In genomic region chr2:200584639-200585038, GRCh38 we compare ENCODE assay signal across 25 cellular contexts. TPM values are rescaled to one million over a fixed set of nuclear protein-coding genes. Genes with fewer than 3 reads are reported as not detected.
DNase-seq lines count a peak whose midpoint lies in the region; ATAC-seq, FAIRE-seq and TF ChIP-seq lines count a peak whose summit lies in the region.
"Had no signal": no experiment of that assay in that cellular context is flagged by ENCODE, and none has a peak within 500 bp of the region (broad histone marks: within the 10 kb centered on the region; RNA-seq: fewer than 3 reads in every experiment).

No MANE protein-coding gene starts in this region.

- H3K4me3 Mint-ChIP-seq in endothelial cell (ENCODE audit: unreplicated experiment) = no peak overlapping the region

- H3K27me3 ChIP-seq in ACC112 (ENCODE audit: insufficient read depth, low read length) = no peaks in the 10 kb centered on the region
- H3K27me3 ChIP-seq in DOHH2 (ENCODE audit: control insufficient read depth, low read length) = no peaks in the 10 kb centered on the region
- H3K27me3 ChIP-seq in GM12878 (replicated peaks in 1 of 2; ENCODE audit: control insufficient read depth in 2 of 2, insufficient read depth in 2 of 2, low read length in 1 of 2) = no peaks in the 10 kb centered on the region
- H3K27me3 ChIP-seq in sigmoid colon = no peaks in the 10 kb centered on the region

- CTCF ChIA-PET in GM12878 (lab: Yijun Ruan, JAX) = no interaction called here

- BruUV-seq in GM12878 (replicated peaks; lab: Mats Ljungman, UMichigan) = no TSS peak

- RAD21 ChIA-PET in GM12878 (lab: Charles Lee; ENCODE audit: unreplicated experiment) = no interaction called here

- ATAC-seq in GM12878 (peak; percentile 41), GM21576 (IDR thresholded peaks at IDR 0.05; ENCODE audit: unreplicated experiment) (no peak)
- ATAC-seq: PC-3, SK-N-SH treated with all-trans-retinoic acid at 6 μM for 48 hours had no signal

- no peak overlapping the region for H3K27ac Mint-ChIP-seq in endothelial cell (ENCODE audit: unreplicated experiment)
- H3K27ac Mint-ChIP-seq: HFFc6 had no signal

- H3K4me3 ChIP-seq in ACC112 (ENCODE audit: low read depth, low read length) (peak overlapping the region; percentile 81; the same call in 1 of the 2 replicates), DOHH2 (ENCODE audit: low read length) (peak overlapping the region; percentile 32), GM12878 (no peak overlapping the region), sigmoid colon (no peak overlapping the region)

- peak; percentile 23 for FAIRE-seq in GM12878 (lab: Jason Lieb, UNC)
- no peak for FAIRE-seq in RCC 7860 (lab: Jason Lieb, UNC)
- FAIRE-seq: A204.1, GM12892, H54 had no signal

- no peak overlapping the region for H2AFZ ChIP-seq in ACC112 (ENCODE audit: low read length, unreplicated experiment)
- H2AFZ ChIP-seq in GM12878 (ENCODE audit: control insufficient read depth, low read depth, low read length) = peak overlapping the region; percentile 10; the same call in 1 of the 2 replicates

- no peak overlapping the region for H3K9ac ChIP-seq in GM12878 (ENCODE audit: control insufficient read depth, insufficient read depth, low read length)

- intact Hi-C loops in GM12878 (cut with micrococcal nuclease; ENCODE audit: unreplicated experiment) (no loop called here), sigmoid colon (cut with DNase I) (loop anchor here (10.0 kb wide), 1 partner anchor 120 kb away; no protein-coding TSS in a partner anchor)

- no peaks in the 10 kb centered on the region for H3K36me3 ChIP-seq in ACC112 (ENCODE audit: insufficient read depth, low read length)
- peaks cover 23% of the 10 kb centered on the region for H3K36me3 ChIP-seq in DOHH2 (ENCODE audit: control insufficient read depth, low read length)
- H3K36me3 ChIP-seq in GM12878 (ENCODE audit: control insufficient read depth in 2 of 2, insufficient read depth in 2 of 2, low read length in 1 of 2) = no peaks in the 10 kb centered on the region; a peak in 1 of 4 replicates
- H3K36me3 ChIP-seq in sigmoid colon = no peaks in the 10 kb centered on the region

- H3K9me3 ChIP-seq in DOHH2 (ENCODE audit: control insufficient read depth, insufficient read depth, low read length) = no peaks in the 10 kb centered on the region
- no peaks in the 10 kb centered on the region for H3K9me3 ChIP-seq in GM12878 (replicated peaks; ENCODE audit: control insufficient read depth, insufficient read depth, low read length)
- H3K9me3 ChIP-seq in sigmoid colon = no peaks in the 10 kb centered on the region

- in situ Hi-C loops in GM12878 (cut with MboI) = no loop called here

- TF ChIP-seq POLR2A in GM12878 (IDR thresholded peaks at IDR 0.05; ENCODE audit: low read depth, low read length) = no peak
- no peak for TF ChIP-seq POLR2A in sigmoid colon (IDR thresholded peaks at IDR 0.05)

- DNase-seq in NAMALWA (ENCODE audit: low spot score) = peak; percentile 61
- no peak for DNase-seq in GM12878 (ENCODE audit: low read depth, low spot score)
- no peak for DNase-seq in endothelial cell (ENCODE audit: low spot score)
- no peak for DNase-seq in RCC 7860 (ENCODE audit: low spot score)
- DNase-seq in sigmoid colon = no peak
- DNase-seq: COR-L47, HFFc6, NCI-H1048, NCI-H1436, NCI-H1930, NCI-H226, NCI-H524, NCI-H82, PC-3, SIG-M5 had no signal

- WGBS in GM12878 (ENCODE audit: insufficient coverage, insufficient replicate concordance, low lambda C conversion rate, missing lambda C conversion rate) = 49% methylated on average over 3 of the region's 3 CpGs
- WGBS in sigmoid colon, 2 donors = 64 to 89% methylated on average over 3 of the region's 3 CpGs

- peak overlapping the region; percentile 54 for H3K4me2 ChIP-seq in DOHH2 (ENCODE audit: low read length)
- no peak overlapping the region for H3K4me2 ChIP-seq in GM12878 (ENCODE audit: control insufficient read depth, insufficient read depth)

- TF ChIP-seq EP300 in GM12878 (IDR thresholded peaks at IDR 0.05; ENCODE audit: borderline replicate concordance in 1 of 2, control insufficient read depth in 1 of 2, low read depth in 2 of 2, low read length in 2 of 2) (no peak), sigmoid colon (IDR thresholded peaks at IDR 0.05) (no peak)

- H3K27me3 Mint-ChIP-seq in endothelial cell (ENCODE audit: unreplicated experiment) = peaks cover 3% of the 10 kb centered on the region

- H3K4me1 ChIP-seq in ACC112 (ENCODE audit: control insufficient read depth, insufficient read depth, low read length, unreplicated experiment) (peaks cover 32% of the 10 kb centered on the region), DOHH2 (ENCODE audit: control insufficient read depth, low read length) (peaks cover 26% of the 10 kb centered on the region), GM12878 (ENCODE audit: control insufficient read depth, insufficient read depth, low read length) (peaks cover 6% of the 10 kb centered on the region; the same call in 1 of the 2 replicates), sigmoid colon (peaks cover 0 to 8% (median 7%) of the 10 kb centered on the region in 4 donors)

- H3K27ac ChIP-seq in ACC112 (ENCODE audit: low read depth, low read length) (no peak overlapping the region), DOHH2 (ENCODE audit: low read depth, low read length) (peak overlapping the region; percentile 18; the same call in 1 of the 2 replicates), GM12878 (ENCODE audit: control insufficient read depth, insufficient read depth) (no peak overlapping the region), sigmoid colon (no peak overlapping the region)
- H3K27ac ChIP-seq: C4-2B, RWPE1 had no signal

- no peaks in the 10 kb centered on the region for H3K36me3 Mint-ChIP-seq in endothelial cell (ENCODE audit: low read depth, unreplicated experiment)

- no peak for TF ChIP-seq CTCF in DOHH2 (IDR thresholded peaks at IDR 0.05; ENCODE audit: low read depth, low read length, poor library complexity, severe bottlenecking)
- TF ChIP-seq CTCF in GM12878 (IDR thresholded peaks at IDR 0.05 in 2 of 3, conservative IDR thresholded peaks at IDR 0.05 in 1 of 3; ENCODE audit: control insufficient read depth in 2 of 3, extremely low read depth in 1 of 3, insufficient read depth in 1 of 3, low read depth in 3 of 3, low read length in 3 of 3) = no peak
- TF ChIP-seq CTCF in endothelial cell (IDR thresholded peaks at IDR 0.05; ENCODE audit: unreplicated experiment) = no peak
- no peak for TF ChIP-seq CTCF in sigmoid colon (IDR thresholded peaks at IDR 0.05)

- H3K9me2 ChIP-seq in DOHH2 (replicated peaks; ENCODE audit: control insufficient read depth, low read length) = no peaks in the 10 kb centered on the region

- no peaks in the 10 kb centered on the region for H3K9me3 Mint-ChIP-seq in endothelial cell (ENCODE audit: unreplicated experiment)
- H3K9me3 Mint-ChIP-seq: HFFc6 had no signal

- peaks cover 3% of the 10 kb centered on the region; the same call in 1 of the 2 replicates for H4K20me1 ChIP-seq in DOHH2 (ENCODE audit: control insufficient read depth, insufficient read depth, low read depth, low read length)
- H4K20me1 ChIP-seq in GM12878 (ENCODE audit: control insufficient read depth, insufficient read depth) = no peaks in the 10 kb centered on the region

- no peak for TF ChIP-seq RAD21 in GM12878 (IDR thresholded peaks at IDR 0.05; ENCODE audit: insufficient read depth, low read depth, low read length)

- POLR2A ChIA-PET in GM12878 (lab: Charles Lee) = no interaction called here

- H3K4me1 Mint-ChIP-seq in endothelial cell (ENCODE audit: unreplicated experiment) = peaks cover 3% of the 10 kb centered on the region

- SMC1A ChIA-PET in GM12878 (lab: Charles Lee; ENCODE audit: uncharacterized antibody, unreplicated experiment) = interaction anchor here (0.7 to 1.6 kb wide), 3 partner anchors 13 to 59 kb away, joined by 3 to 4 read pairs (median 3); no protein-coding TSS in a partner anchor

- H3F3A ChIP-seq in DOHH2 (ENCODE audit: control insufficient read depth, insufficient read depth) = peaks cover 4% of the 10 kb centered on the region

- H3K79me2 ChIP-seq in ACC112 (ENCODE audit: control insufficient read depth, insufficient read depth, low read length, unreplicated experiment) = peaks cover 17% of the 10 kb centered on the region
- H3K79me2 ChIP-seq in DOHH2 (ENCODE audit: control insufficient read depth, low read length) = no peaks in the 10 kb centered on the region
- no peaks in the 10 kb centered on the region for H3K79me2 ChIP-seq in GM12878 (ENCODE audit: control insufficient read depth, insufficient read depth, low read length)

RNA-seq across cellular contexts. Expression of gene AOX1, which starts 1.2 kb away (rescaled TPM):
- 0.56 TPM in 1 of 2 replicates, not detected in the other for total RNA-seq in GM12878 (2013; cell fraction: nucleolus; rRNA removed)
- total RNA-seq in GM12878 (2014; rRNA removed) = 0.05 and 0.34 TPM in 2 replicates
- not detected in 2 replicates for total RNA-seq in GM12878 (2014; rRNA removed; fragmentation: Illumina TruSeq; extraction: Trizol)
- total RNA-seq in GM12878 (2021) = 0.56 and 0.80 TPM in 2 replicates
- polyA plus RNA-seq in GM12878 (2011; ENCODE audit: low read depth) = not detected
- polyA plus RNA-seq in GM12878 (2011; rRNA removed) = 0.03 TPM in 1 of 2 replicates, not detected in the other
- polyA plus RNA-seq in GM12878 (2011; cell fraction: cytosol; rRNA removed) = not detected in 2 replicates
- 0.25 and 0.30 TPM in 2 replicates for polyA plus RNA-seq in GM12878 (2011; cell fraction: nucleus; rRNA removed)
- polyA plus RNA-seq in GM12878 (2012) = 0.14 TPM in 1 of 2 replicates, not detected in the other
- not detected in 2 replicates for polyA plus RNA-seq in GM12878 (2014; fragmentation: Illumina TruSeq; extraction: Trizol)
- not detected for polyA plus RNA-seq in GM12878 (2014; fragmentation: Nextera tagmentation; extraction: Ambion mirVana)
- 0.04 TPM in 1 of 2 replicates, not detected in the other for polyA plus RNA-seq in GM12878 (2014; rRNA removed)
- polyA plus RNA-seq in GM12878 (2016; fragmentation: Nextera tagmentation; extraction: Ambion mirVana) = not detected
- polyA minus RNA-seq in GM12878 (2011; rRNA and poly(A)+ RNA removed) = 1.8 TPM in 1 of 2 replicates, not detected in the other
- polyA minus RNA-seq in GM12878 (2011; cell fraction: cytosol; rRNA and poly(A)+ RNA removed) = not detected in 2 replicates
- 0.24 and 0.29 TPM in 2 replicates for polyA minus RNA-seq in GM12878 (2011; cell fraction: nucleus; rRNA and poly(A)+ RNA removed)
- total RNA-seq in endothelial cell (ENCODE audit: unreplicated experiment) = 0.80 TPM
- total RNA-seq in sigmoid colon = 10 to 100 TPM; 20.8 to 65.5 (median 53.9) TPM
- polyA plus RNA-seq in sigmoid colon = 10 to 100 TPM in 1 of 3 donors, 1 to 10 TPM in 2; 1.6 to 27.0 (median 8.9) TPM
- total RNA-seq: HT-29 had no signal

RNA-seq across cellular contexts. Expression of gene SGO2, which starts 58.6 kb away (rescaled TPM):
- 58.3 and 61.7 TPM in 2 replicates for total RNA-seq in GM12878 (2013; cell fraction: nucleolus; rRNA removed)
- total RNA-seq in GM12878 (2014; rRNA removed) (18.5 and 22.2 TPM in 2 replicates), GM12878 (2014; rRNA removed; fragmentation: Illumina TruSeq; extraction: Trizol) (21.8 and 22.4 TPM in 2 replicates), GM12878 (2021) (21.7 and 22.3 TPM in 2 replicates), endothelial cell (ENCODE audit: unreplicated experiment) (10.5 TPM), sigmoid colon (1 to 10 TPM; 1.1 to 3.3 (median 2.2) TPM)
- 4.1 TPM for polyA plus RNA-seq in GM12878 (2011; ENCODE audit: low read depth)
- polyA plus RNA-seq in GM12878 (2011; rRNA removed) (26.7 and 59.4 TPM in 2 replicates), GM12878 (2014; fragmentation: Illumina TruSeq; extraction: Trizol) (33.4 and 39.4 TPM in 2 replicates), GM12878 (2014; fragmentation: Nextera tagmentation; extraction: Ambion mirVana) (10 to 100 TPM; 15.8 to 30.7 TPM), GM12878 (2014; rRNA removed) (11.3 and 16.7 TPM in 2 replicates), GM12878 (2016; fragmentation: Nextera tagmentation; extraction: Ambion mirVana) (10 to 100 TPM; 42.5 to 55.2 TPM), sigmoid colon (1 to 10 TPM in 2 of 3 donors, under 1 TPM in 1; 0.60 to 5.0 (median 1.8) TPM)
- 4.4 and 4.5 TPM in 2 replicates for polyA plus RNA-seq in GM12878 (2011; cell fraction: cytosol; rRNA removed)
- polyA plus RNA-seq in GM12878 (2011; cell fraction: nucleus; rRNA removed) = 24.0 and 26.2 TPM in 2 replicates
- 7.7 and 12.3 TPM in 2 replicates for polyA plus RNA-seq in GM12878 (2012)
- 17.1 and 21.9 TPM in 2 replicates for polyA minus RNA-seq in GM12878 (2011; rRNA and poly(A)+ RNA removed)
- 7.5 and 9.0 TPM in 2 replicates for polyA minus RNA-seq in GM12878 (2011; cell fraction: cytosol; rRNA and poly(A)+ RNA removed)
- 34.7 and 52.3 TPM in 2 replicates for polyA minus RNA-seq in GM12878 (2011; cell fraction: nucleus; rRNA and poly(A)+ RNA removed)

Comparison
In these comparisons a context has a peak if more than half of its experiments do, and no peak if none do; other contexts are left out.
1. H3K4me3 ChIP-seq: peak in ACC112 (single experiment) and DOHH2 (single experiment); none in GM12878 (single experiment) and sigmoid colon (0 of 4).
2. RNA of gene AOX1, which starts 1.2 kb away (total RNA-seq): 20.8 to 65.5 TPM in sigmoid colon; 0.80 TPM in endothelial cell (single experiment) and 0.05 to 0.80 TPM in GM12878; every median in the first group is over 10 times any median in the second.